ENCODE assay signal across 16 cellular contexts in genomic region chr6:114181629-114182028, GRCh38.
A peak's percentile ranks its signal among the peaks of the same experiment; 100 is the strongest.
DNase-seq lines count a peak whose midpoint lies in the region.
"Had no signal": no experiment of that assay in that cellular context is flagged by ENCODE, and none has a peak within 500 bp of the region (broad histone marks: within the 10 kb centered on the region; RNA-seq: fewer than 3 reads in every experiment).

No MANE protein-coding gene starts in this region.

- peak; percentile 37 for DNase-seq in COLO829 (ENCODE audit: low spot score)
- DNase-seq in RPMI7951 (ENCODE audit: low read depth), result peak; percentile 13
- peak; percentile 71 for DNase-seq in foreskin melanocyte
- no peak for DNase-seq in activated gamma-delta T cell (lab: John Stamatoyannopoulos, UW)
- DNase-seq in cortex of kidney (lab: John Stamatoyannopoulos, UW), result no peak
- DNase-seq: 8988T; ACHN; BE2C; C1 segment of cervical spinal cord; Caco-2; Calu3; CD4-positive, alpha-beta memory T cell; CD4-positive, CD25-positive, alpha-beta regulatory T cell; CD8-positive, alpha-beta memory T cell; DMS79 treated with DMSO at 0.1 percent for 48 hours; GF-D8 had no signal

Comparison
In these comparisons a context has a peak if more than half of its experiments do, and no peak if none do; other contexts are left out.
1. DNase-seq: peak in COLO829 (single experiment), RPMI7951 (single experiment) and foreskin melanocyte (single experiment); none in activated gamma-delta T cell (single experiment) and cortex of kidney (single experiment).